ENCODE assay signal across 24 cellular contexts in the genomic region with DNA sequence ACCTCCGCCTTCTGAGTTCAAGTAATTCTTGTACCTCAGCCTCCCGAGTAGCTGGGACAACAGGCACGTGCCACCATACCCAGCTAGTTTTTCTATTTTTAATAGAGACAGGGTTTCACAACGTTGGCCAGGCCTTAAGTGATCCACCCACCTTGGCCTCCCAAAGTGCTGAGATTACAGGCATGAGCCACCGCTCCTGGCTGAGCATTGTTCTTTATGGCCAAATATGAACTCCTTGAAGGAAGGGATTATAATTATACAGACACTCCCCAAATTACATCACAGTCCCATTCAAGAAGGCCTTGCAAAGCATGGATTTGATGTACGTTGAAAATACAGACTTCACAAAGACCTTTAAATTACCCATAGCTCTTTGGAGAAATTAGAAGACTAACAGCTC.
"Had no signal": no experiment of that assay in that cellular context is flagged by ENCODE, and none has a peak within 500 bp of the region (broad histone marks: within the 10 kb centered on the region; RNA-seq: fewer than 3 reads in every experiment).

No MANE protein-coding gene starts in this region.

- ATAC-seq: effector memory CD8-positive, alpha-beta T cell; gastrocnemius medialis; natural killer cell treated with Interleukin-12 subunit alpha and Interleukin-12 subunit beta and Interleukin-15 and Interleukin-18, amount 100 ng/mL, for 72 hours; psoas muscle; stimulated activated effector memory CD8-positive, alpha-beta T cell treated with anti-CD3 and anti-CD28 coated beads, Interleukin-12 subunit alpha, Interleukin-12 subunit beta, amount 100 ng/mL, for 72 hours had no signal

- H3K36me3 ChIP-seq: brain microvascular endothelial cell, esophagus muscularis mucosa, gastrocnemius medialis, left ventricle myocardium inferior, pancreas, vagina had no signal

- H3K27ac ChIP-seq: brain microvascular endothelial cell, dorsolateral prefrontal cortex, esophagus muscularis mucosa, gastrocnemius medialis, left ventricle myocardium inferior, pancreas, psoas muscle, testis, vagina had no signal

- H3K27ac Mint-ChIP-seq: activated naive CD4-positive, alpha-beta T cell treated with anti-CD3 and anti-CD28 coated beads, Interleukin-2, amount 50 U/mL, for 24 hours; effector memory CD8-positive, alpha-beta T cell; natural killer cell treated with Interleukin-12 subunit alpha and Interleukin-12 subunit beta and Interleukin-15 and Interleukin-18, amount 100 ng/mL, for 72 hours; stimulated activated effector memory CD8-positive, alpha-beta T cell treated with anti-CD3 and anti-CD28 coated beads, Interleukin-12 subunit alpha, Interleukin-12 subunit beta, amount 100 ng/mL, for 72 hours; type B pancreatic cell had no signal

- H3K4me3 ChIP-seq: dorsolateral prefrontal cortex, esophagus muscularis mucosa, gastrocnemius medialis, left ventricle myocardium inferior, pancreas, psoas muscle, testis, vagina had no signal

- H3K36me3 Mint-ChIP-seq: activated naive CD4-positive, alpha-beta T cell treated with anti-CD3 and anti-CD28 coated beads, Interleukin-2, amount 50 U/mL, for 24 hours; natural killer cell treated with Interleukin-12 subunit alpha and Interleukin-12 subunit beta and Interleukin-15 and Interleukin-18, amount 100 ng/mL, for 72 hours; stimulated activated effector memory CD8-positive, alpha-beta T cell treated with anti-CD3 and anti-CD28 coated beads, Interleukin-12 subunit alpha, Interleukin-12 subunit beta, amount 100 ng/mL, for 72 hours had no signal

- H3K27me3 Mint-ChIP-seq: activated naive CD4-positive, alpha-beta T cell treated with anti-CD3 and anti-CD28 coated beads, Interleukin-2, amount 50 U/mL, for 24 hours; effector memory CD8-positive, alpha-beta T cell; natural killer cell treated with Interleukin-12 subunit alpha and Interleukin-12 subunit beta and Interleukin-15 and Interleukin-18, amount 100 ng/mL, for 72 hours had no signal

- H3K4me3 Mint-ChIP-seq: activated naive CD4-positive, alpha-beta T cell treated with anti-CD3 and anti-CD28 coated beads, Interleukin-2, amount 50 U/mL, for 24 hours; effector memory CD8-positive, alpha-beta T cell; natural killer cell treated with Interleukin-12 subunit alpha and Interleukin-12 subunit beta and Interleukin-15 and Interleukin-18, amount 100 ng/mL, for 72 hours; stimulated activated effector memory CD8-positive, alpha-beta T cell treated with anti-CD3 and anti-CD28 coated beads, Interleukin-12 subunit alpha, Interleukin-12 subunit beta, amount 100 ng/mL, for 72 hours; type B pancreatic cell had no signal

- H3K27me3 ChIP-seq: brain microvascular endothelial cell, dorsolateral prefrontal cortex, esophagus muscularis mucosa, gastrocnemius medialis, pancreas, testis, vagina had no signal

- H3K4me1 Mint-ChIP-seq: activated naive CD4-positive, alpha-beta T cell treated with anti-CD3 and anti-CD28 coated beads, Interleukin-2, amount 50 U/mL, for 24 hours; stimulated activated effector memory CD8-positive, alpha-beta T cell treated with anti-CD3 and anti-CD28 coated beads, Interleukin-12 subunit alpha, Interleukin-12 subunit beta, amount 100 ng/mL, for 72 hours had no signal

- DNase-seq: activated CD4-positive, alpha-beta T cell treated with anti-CD3 and anti-CD28 coated beads for 1 hour; activated gamma-delta T cell treated with Interleukin-2 at 50 U/mL for 16 hours; activated T-cell treated with anti-CD3 and anti-CD28 coated beads, Interleukin-2, amount 50 U/mL, for 1 hour; aorta; central memory CD4-positive, alpha-beta T cell; dorsolateral prefrontal cortex; effector memory CD8-positive, alpha-beta T cell; gastrocnemius medialis; head of caudate nucleus; hypothalamus; left ventricle myocardium inferior; pancreas; psoas muscle; right cardiac atrium; stimulated activated CD4-positive, alpha-beta T cell treated with anti-CD3 and anti-CD28 coated beads, Interleukin-1b, Interleukin-23, amount 100 ng/mL, for 48 hours; testis had no signal

- H3K4me1 ChIP-seq: gastrocnemius medialis, left ventricle myocardium inferior, pancreas, psoas muscle, testis had no signal

- FAIRE-seq: colon had no signal

- H3K9me3 ChIP-seq: esophagus muscularis mucosa, gastrocnemius medialis, pancreas, psoas muscle, testis, vagina had no signal
